11 cellular contexts compared by ENCODE assay signal in the genomic region with DNA sequence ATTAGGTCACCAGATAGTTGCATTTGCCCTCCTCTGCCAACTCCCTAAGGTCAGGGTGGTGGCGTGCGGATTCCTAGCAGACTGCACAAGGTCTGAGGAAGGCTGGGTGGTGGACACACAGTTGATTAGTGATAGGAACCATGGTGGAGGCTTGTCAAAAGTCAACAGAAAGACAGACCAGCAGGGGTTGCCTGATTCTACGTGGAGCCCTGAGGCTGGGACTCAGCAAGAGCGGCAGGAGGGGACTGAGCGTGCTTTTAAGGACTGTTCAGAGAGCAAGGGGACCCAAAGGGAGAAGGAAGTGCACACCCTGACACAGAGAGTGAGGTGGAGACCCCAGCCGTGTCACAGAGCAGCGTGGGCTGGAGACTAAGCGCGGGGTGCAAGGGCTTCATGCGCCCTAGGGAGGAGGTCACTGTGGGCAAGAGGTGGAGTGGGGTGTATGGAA.
A peak's percentile ranks its signal among the peaks of the same experiment; 100 is the strongest.
DNase-seq lines count a peak whose midpoint lies in the region; ATAC-seq, FAIRE-seq and TF ChIP-seq lines count a peak whose summit lies in the region.
"Had no signal": no experiment of that assay in that cellular context is flagged by ENCODE, and none has a peak within 500 bp of the region (broad histone marks: within the 10 kb centered on the region; RNA-seq: fewer than 3 reads in every experiment).

No MANE protein-coding gene starts in this region.

- no peak for TF ChIP-seq CTCF in body of pancreas (IDR thresholded peaks at IDR 0.05)

- no peaks in the 10 kb centered on the region for H3K36me3 Mint-ChIP-seq in dendritic cell treated with granulocyte-macrophage colony-stimulating factor and Interleukin-4, amounts not matched to agents 40 ng/mL and 50 ng/mL, for 4 days (ENCODE audit: low read depth)

- TF ChIP-seq POLR2A in body of pancreas (IDR thresholded peaks at IDR 0.05), result no peak

- peak overlapping the region; percentile 61 for H3K27ac Mint-ChIP-seq in dendritic cell treated with granulocyte-macrophage colony-stimulating factor and Interleukin-4, amounts not matched to agents 40 ng/mL and 50 ng/mL, for 4 days

- H3K18ac ChIP-seq in neuronal stem cell (ENCODE audit: low read length), result peak overlapping the region; percentile 90

- no peaks in the 10 kb centered on the region for H3K9me3 Mint-ChIP-seq in dendritic cell treated with granulocyte-macrophage colony-stimulating factor and Interleukin-4, amounts not matched to agents 40 ng/mL and 50 ng/mL, for 4 days

- H3K4ac ChIP-seq in neuronal stem cell (ENCODE audit: low read length), result no peak overlapping the region

- H3K27ac ChIP-seq in neuronal stem cell (replicated peaks; ENCODE audit: low read length), result peak overlapping the region; percentile 29
- H3K27ac ChIP-seq in body of pancreas, result no peak overlapping the region

- peak overlapping the region; percentile 75 for H2AFZ ChIP-seq in neuronal stem cell (ENCODE audit: low read length)

- no peak overlapping the region for H3K4me2 ChIP-seq in neuronal stem cell (ENCODE audit: insufficient read depth, low read length, poor library complexity, severe bottlenecking)

- peaks cover 5% of the 10 kb centered on the region for H3K27me3 Mint-ChIP-seq in dendritic cell treated with granulocyte-macrophage colony-stimulating factor and Interleukin-4, amounts not matched to agents 40 ng/mL and 50 ng/mL, for 4 days

- H2BK5ac ChIP-seq in neuronal stem cell (ENCODE audit: low read length), result peak overlapping the region; percentile 83

- intact Hi-C loops in dendritic cell treated with granulocyte-macrophage colony-stimulating factor and Interleukin-4, amounts not matched to agents 40 ng/mL and 50 ng/mL, for 4 days (cut with micrococcal nuclease), result no loop called here
- intact Hi-C loops in body of pancreas (cut with DNase I), result no loop called here

- no peaks in the 10 kb centered on the region for H3K36me3 ChIP-seq in neuronal stem cell (replicated peaks in 1 of 2; ENCODE audit: control insufficient read depth in 2 of 2, insufficient read depth in 2 of 2, low read length in 2 of 2)
- no peaks in the 10 kb centered on the region for H3K36me3 ChIP-seq in body of pancreas (replicated peaks in 1 of 2; ENCODE audit: insufficient read depth in 1 of 2, low read depth in 2 of 2)
- H3K36me3 ChIP-seq: right lobe of liver had no signal

- peaks cover 0 to 10% of the 10 kb centered on the region in 2 donors for H3K4me1 ChIP-seq in neuronal stem cell (ENCODE audit: control insufficient read depth in 2 of 2, insufficient read depth in 1 of 2, low read depth in 1 of 2, low read length in 2 of 2)
- no peaks in the 10 kb centered on the region for H3K4me1 ChIP-seq in body of pancreas

- no peak overlapping the region for H3K23ac ChIP-seq in neuronal stem cell (ENCODE audit: low read depth, low read length, poor library complexity)

- no peak overlapping the region for H2BK12ac ChIP-seq in neuronal stem cell (ENCODE audit: low read length)

- peak overlapping the region; percentile 72 for H3K4me3 Mint-ChIP-seq in dendritic cell treated with granulocyte-macrophage colony-stimulating factor and Interleukin-4, amounts not matched to agents 40 ng/mL and 50 ng/mL, for 4 days

- H3K4me3 ChIP-seq in neuronal stem cell (ENCODE audit: low read length in 2 of 2) (no peak overlapping the region), body of pancreas (no peak overlapping the region)

- peaks cover 46% of the 10 kb centered on the region for H3K4me1 Mint-ChIP-seq in dendritic cell treated with granulocyte-macrophage colony-stimulating factor and Interleukin-4, amounts not matched to agents 40 ng/mL and 50 ng/mL, for 4 days (ENCODE audit: low read depth)

- peak overlapping the region; percentile 65 for H2BK120ac ChIP-seq in neuronal stem cell (ENCODE audit: low read depth, low read length)

- H2AK5ac ChIP-seq in neuronal stem cell (ENCODE audit: low read depth, low read length), result peak overlapping the region; percentile 73

- peak overlapping the region; percentile 32 for H3K9ac ChIP-seq in neuronal stem cell (ENCODE audit: low read depth, low read length, poor library complexity)

- no peak for ATAC-seq in body of pancreas
- no peak for ATAC-seq in GM18868 (IDR thresholded peaks at IDR 0.05; ENCODE audit: unreplicated experiment)

- no peaks in the 10 kb centered on the region for H3K79me1 ChIP-seq in neuronal stem cell (ENCODE audit: low read depth, low read length)

- peak overlapping the region; percentile 89 for H4K8ac ChIP-seq in neuronal stem cell (ENCODE audit: low read depth, low read length)

- H3K9me3 ChIP-seq in neuronal stem cell (replicated peaks in 1 of 2; ENCODE audit: control insufficient read depth in 2 of 2, insufficient read depth in 1 of 2, low read depth in 1 of 2, low read length in 2 of 2) (peaks cover 0 to 5% of the 10 kb centered on the region in 2 donors), body of pancreas (no peaks in the 10 kb centered on the region)
- H3K9me3 ChIP-seq: right lobe of liver had no signal

- peak overlapping the region; percentile 14 for H4K91ac ChIP-seq in neuronal stem cell (ENCODE audit: low read depth, low read length, poor library complexity)

- H3K27me3 ChIP-seq in neuronal stem cell (ENCODE audit: control insufficient read depth in 3 of 3, insufficient read depth in 3 of 3, low read depth in 1 of 3, low read length in 3 of 3), result no peaks in the 10 kb centered on the region
- no peaks in the 10 kb centered on the region for H3K27me3 ChIP-seq in body of pancreas

- no CpG with 5 or more reads among the region's 10 CpGs for WGBS in neuronal stem cell (ENCODE audit: extremely low coverage in 2 of 2, insufficient read length in 2 of 2, insufficient replicate concordance in 1 of 2), 2 donors
- 81 to 86% methylated on average over 10 of the region's 10 CpGs for WGBS in body of pancreas, 2 donors

- DNase-seq in ELF-1 (ENCODE audit: low read depth, low spot score) (peak; percentile 61), NCI-H146 (lab: John Stamatoyannopoulos, UW) (peak; percentile 84), neuronal stem cell (ENCODE audit: low spot score) (no peak), body of pancreas (no peak), GM19239 (ENCODE audit: insufficient read length, low spot score) (no peak)
- DNase-seq in activated CD4-positive, CD25-positive, alpha-beta regulatory T cell treated with anti-CD3 and anti-CD28 coated beads, Interleukin-2, amount 50 U/mL, for 72 hours, result no peak
- DNase-seq: NCI-H226 had no signal

- FAIRE-seq in GM19239 (lab: Jason Lieb, UNC), result no peak
- FAIRE-seq: G401.6 had no signal

- H2BK15ac ChIP-seq in neuronal stem cell (ENCODE audit: low read length), result no peak overlapping the region

- H3K14ac ChIP-seq in neuronal stem cell (ENCODE audit: low read length), result no peak overlapping the region

Comparison
In these comparisons a context has a peak if more than half of its experiments do, and no peak if none do; other contexts are left out.
1. DNase-seq: peak in ELF-1 (single experiment) and NCI-H146 (single experiment); none in neuronal stem cell (single experiment), body of pancreas (0 of 4), activated CD4-positive, CD25-positive, alpha-beta regulatory T cell treated with anti-CD3 and anti-CD28 coated beads, Interleukin-2, amount 50 U/mL, for 72 hours (single experiment) and GM19239 (single experiment).